Comparison of ENCODE assay signal across 8 cellular contexts in the genomic region with DNA sequence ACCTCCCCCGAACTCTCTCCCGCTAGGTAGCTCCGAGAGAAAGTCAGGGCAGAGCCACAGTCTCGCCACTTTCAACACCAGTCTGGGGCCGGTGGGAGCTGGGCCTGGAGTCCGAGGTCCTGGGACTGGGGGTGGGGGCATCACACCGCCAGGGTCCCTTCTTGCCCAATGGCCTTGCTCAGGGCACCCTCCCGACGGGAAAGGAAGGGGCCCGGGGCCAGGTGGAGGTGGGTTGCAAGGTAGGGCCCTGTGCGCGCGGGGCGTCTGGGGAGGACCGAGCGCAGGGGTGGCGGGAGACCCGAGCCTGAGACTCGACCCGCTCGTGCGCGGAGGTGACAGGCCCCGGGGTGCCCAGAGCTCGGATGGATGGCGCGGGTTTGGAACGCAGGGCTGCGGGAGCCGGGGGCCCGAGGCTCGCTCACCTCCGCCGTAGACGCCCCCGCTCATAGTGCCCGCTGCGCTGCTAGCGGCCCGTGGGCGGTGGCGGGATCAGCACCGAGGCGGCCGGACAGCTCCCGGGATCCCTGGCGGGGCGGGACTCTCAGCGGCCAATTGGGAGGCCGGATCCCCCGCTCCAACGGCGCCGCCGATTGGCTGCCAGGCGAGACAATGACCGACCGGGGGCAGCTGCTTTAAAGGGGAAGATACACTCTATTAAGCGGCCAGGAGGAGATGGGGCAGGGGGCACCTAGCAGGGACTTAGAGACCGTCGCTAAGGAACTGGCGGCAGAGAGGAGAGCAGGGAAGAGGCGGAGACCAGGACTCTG. TPM values are rescaled to one million over a fixed set of nuclear protein-coding genes. Genes with fewer than 3 reads are reported as not detected.
DNase-seq lines count a peak whose midpoint lies in the region; ATAC-seq, FAIRE-seq and TF ChIP-seq lines count a peak whose summit lies in the region.

ACTL6B (minus strand) TSS at position 541 of the 767 bp plus-strand sequence; CDS start at position 447, 94 bp downstream.

- H4K20me1 ChIP-seq in endothelial cell of umbilical vein (replicated peaks; ENCODE audit: control insufficient read depth, extremely low read depth, insufficient read depth, low read length): no peaks in the 10 kb centered on the region

- 7% methylated on average over 54 of the region's 63 CpGs for WGBS in prostate gland

- H3K27me3 ChIP-seq in endothelial cell of umbilical vein (ENCODE audit: control insufficient read depth in 2 of 2, insufficient read depth in 2 of 2, low read length in 2 of 2) (peaks cover 2 to 4% of the 10 kb centered on the region in 2 experiments), vagina (peaks cover 12% of the 10 kb centered on the region), prostate gland (replicated peaks; ENCODE audit: insufficient read depth) (peaks cover 18% of the 10 kb centered on the region)

- H3K4me3 ChIP-seq in endothelial cell of umbilical vein (replicated peaks in 1 of 3; ENCODE audit: insufficient read depth in 1 of 3, low read depth in 1 of 3, low read length in 3 of 3): no peak within 1 kb of the TSS
- H3K4me3 ChIP-seq in vagina: no peak within 1 kb of the TSS
- H3K4me3 ChIP-seq in prostate gland: no peak within 1 kb of the TSS

- no peaks in the 10 kb centered on the region for H3K9me1 ChIP-seq in endothelial cell of umbilical vein (replicated peaks; ENCODE audit: control insufficient read depth, extremely low read depth, insufficient read depth, low read length)

- H3K4me1 Mint-ChIP-seq in activated CD4-positive, alpha-beta T cell treated with anti-CD3 and anti-CD28 coated beads, Interleukin-2, amount 10 ng/mL, durations not matched to agents 24 days and 14 days: peaks cover 5% of the 10 kb centered on the region
- no peaks in the 10 kb centered on the region for H3K4me1 Mint-ChIP-seq in natural killer cell

- no peaks in the 10 kb centered on the region for H3K36me3 ChIP-seq in endothelial cell of umbilical vein (ENCODE audit: control insufficient read depth in 2 of 2, extremely low read depth in 1 of 2, insufficient read depth in 2 of 2, low read length in 2 of 2)
- H3K36me3 ChIP-seq in vagina: no peaks in the 10 kb centered on the region
- no peaks in the 10 kb centered on the region for H3K36me3 ChIP-seq in prostate gland

- peak; percentile 73 for FAIRE-seq in endothelial cell of umbilical vein (lab: Jason Lieb, UNC)

- dilution Hi-C loops in endothelial cell of umbilical vein (cut with MboI; ENCODE audit: extremely low pct_ligation_motif_present, low sequenced_read_pairs): no loop called here

- peaks cover 33% of the 10 kb centered on the region for H3K27me3 Mint-ChIP-seq in activated CD4-positive, alpha-beta T cell treated with anti-CD3 and anti-CD28 coated beads, Interleukin-2, amount 10 ng/mL, durations not matched to agents 24 days and 14 days
- peaks cover 30 to 33% of the 10 kb centered on the region in 2 donors for H3K27me3 Mint-ChIP-seq in natural killer cell (ENCODE audit: low read depth in 2 of 2)

- BruUV-seq in endothelial cell of umbilical vein (replicated peaks; lab: Mats Ljungman, UMichigan): no TSS peak

- CTCF ChIA-PET in endothelial cell of umbilical vein (lab: Charles Lee): interaction anchor here (0.7 to 1.0 kb wide), 2 partner anchors 15 to 23 kb away, joined by 3 to 4 read pairs; no protein-coding TSS in a partner anchor

- no peak within 1 kb of the TSS for H2AFZ ChIP-seq in endothelial cell of umbilical vein (ENCODE audit: low read depth, low read length)

- TF ChIP-seq CTCF in endothelial cell of umbilical vein (IDR thresholded peaks at IDR 0.05; ENCODE audit: extremely low read depth in 1 of 2, insufficient read depth in 1 of 2, low read depth in 1 of 2, low read length in 2 of 2): no peak
- TF ChIP-seq CTCF in natural killer cell (IDR thresholded peaks at IDR 0.05): no peak
- no peak for TF ChIP-seq CTCF in vagina (IDR thresholded peaks at IDR 0.05)
- TF ChIP-seq CTCF in prostate gland (IDR thresholded peaks at IDR 0.05): no peak

- intact Hi-C loops in activated CD4-positive, alpha-beta T cell treated with anti-CD3 and anti-CD28 coated beads, Interleukin-2, amount 10 ng/mL, durations not matched to agents 24 days and 14 days (cut with micrococcal nuclease): loop anchor here (2.0 kb wide), 1 partner anchor 17 kb away; the partner anchor contains the start of gene GNB2
- intact Hi-C loops in endothelial cell of umbilical vein (cut with micrococcal nuclease): loop anchor here (1.0 kb wide), 2 partner anchors 17 to 30 kb away; partner anchors contain the start of gene GNB2
- intact Hi-C loops in natural killer cell (cut with micrococcal nuclease): no loop called here
- intact Hi-C loops in vagina (cut with DNase I): no loop called here
- intact Hi-C loops in prostate gland (cut with DNase I): no loop called here

- H3K4me1 ChIP-seq in endothelial cell of umbilical vein (ENCODE audit: control insufficient read depth, extremely low read depth, insufficient read depth, low read length) (no peaks in the 10 kb centered on the region), vagina (no peaks in the 10 kb centered on the region), prostate gland (replicated peaks) (no peaks in the 10 kb centered on the region)

- no peak within 1 kb of the TSS for H3K4me3 Mint-ChIP-seq in activated CD4-positive, alpha-beta T cell treated with anti-CD3 and anti-CD28 coated beads, Interleukin-2, amount 10 ng/mL, durations not matched to agents 24 days and 14 days
- no peak within 1 kb of the TSS for H3K4me3 Mint-ChIP-seq in natural killer cell

- no peak within 1 kb of the TSS for H3K27ac Mint-ChIP-seq in activated CD4-positive, alpha-beta T cell treated with anti-CD3 and anti-CD28 coated beads, Interleukin-2, amount 10 ng/mL, durations not matched to agents 24 days and 14 days
- H3K27ac Mint-ChIP-seq in natural killer cell: no peak within 1 kb of the TSS

- POLR2A ChIA-PET in endothelial cell of umbilical vein (lab: Charles Lee): no interaction called here

- TF ChIP-seq POLR2A in endothelial cell of umbilical vein (IDR thresholded peaks at IDR 0.05; ENCODE audit: low read depth, low read length) (no peak), vagina (IDR thresholded peaks at IDR 0.05) (no peak), prostate gland (IDR thresholded peaks at IDR 0.05) (no peak)

- H3K9me3 Mint-ChIP-seq in activated CD4-positive, alpha-beta T cell treated with anti-CD3 and anti-CD28 coated beads, Interleukin-2, amount 10 ng/mL, durations not matched to agents 24 days and 14 days: no peaks in the 10 kb centered on the region
- no peaks in the 10 kb centered on the region for H3K9me3 Mint-ChIP-seq in natural killer cell

- H3K27ac ChIP-seq in endothelial cell of umbilical vein (ENCODE audit: insufficient read depth, low read depth, low read length) (no peak within 1 kb of the TSS), vagina (no peak within 1 kb of the TSS), prostate gland (no peak within 1 kb of the TSS)

- DNase-seq in DMS53 treated with DMSO at 0.1 percent for 48 hours (lab: John Stamatoyannopoulos, UW; ENCODE audit: unreplicated experiment): peak; percentile 29
- DNase-seq in NCI-H2029 (lab: John Stamatoyannopoulos, UW): peak; percentile 33
- DNase-seq in activated CD4-positive, alpha-beta T cell treated with anti-CD3 and anti-CD28 coated beads, Interleukin-2, amount 10 ng/mL, durations not matched to agents 24 days and 14 days: peak; percentile 93
- DNase-seq in endothelial cell of umbilical vein (ENCODE audit: low read depth, low spot score): peak; percentile 56
- DNase-seq in natural killer cell: peak; percentile 61
- DNase-seq in vagina (ENCODE audit: extremely low spot score in 2 of 2): no peak
- no peak for DNase-seq in prostate gland (ENCODE audit: low spot score)

- no peaks in the 10 kb centered on the region for H3K36me3 Mint-ChIP-seq in activated CD4-positive, alpha-beta T cell treated with anti-CD3 and anti-CD28 coated beads, Interleukin-2, amount 10 ng/mL, durations not matched to agents 24 days and 14 days (ENCODE audit: low read depth)
- no peaks in the 10 kb centered on the region for H3K36me3 Mint-ChIP-seq in natural killer cell

- no peaks in the 10 kb centered on the region for H3K9me3 ChIP-seq in endothelial cell of umbilical vein (replicated peaks; ENCODE audit: control insufficient read depth, insufficient read depth, low read length)
- no peaks in the 10 kb centered on the region for H3K9me3 ChIP-seq in vagina
- H3K9me3 ChIP-seq in prostate gland: no peaks in the 10 kb centered on the region

- no peaks in the 10 kb centered on the region for H3K79me2 ChIP-seq in endothelial cell of umbilical vein (ENCODE audit: control insufficient read depth, insufficient read depth, low read length)

- H3K9ac ChIP-seq in endothelial cell of umbilical vein (replicated peaks; ENCODE audit: extremely low read depth, insufficient read depth, low read length): no peak within 1 kb of the TSS

- ATAC-seq in natural killer cell (peak; percentile 68 to 97 (median 93)), HG02610 (IDR thresholded peaks at IDR 0.05; ENCODE audit: unreplicated experiment) (no peak)

- no peak within 1 kb of the TSS for H3K4me2 ChIP-seq in endothelial cell of umbilical vein (ENCODE audit: insufficient read depth, low read length)

TF ChIP-seq in endothelial cell of umbilical vein, 7 proteins besides CTCF, POLR2A, EP300 and RAD21 (continues in another document):
- TF ChIP-seq FOS (IDR thresholded peaks at IDR 0.05; ENCODE audit: borderline replicate concordance, insufficient read depth, low read length): no peak
- TF ChIP-seq MYC (IDR thresholded peaks at IDR 0.05; ENCODE audit: low read depth, low read length): no peak
- TF ChIP-seq, protein P1, sequence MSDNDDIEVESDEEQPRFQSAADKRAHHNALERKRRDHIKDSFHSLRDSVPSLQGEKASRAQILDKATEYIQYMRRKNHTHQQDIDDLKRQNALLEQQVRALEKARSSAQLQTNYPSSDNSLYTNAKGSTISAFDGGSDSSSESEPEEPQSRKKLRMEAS (IDR thresholded peaks at IDR 0.05; ENCODE audit: insufficient read depth, insufficient read length): no peak
- TF ChIP-seq POLR2AphosphoS5 (IDR thresholded peaks at IDR 0.05; ENCODE audit: insufficient read depth, low read depth, low read length): no peak
- no peak for TF ChIP-seq GATA2 (IDR thresholded peaks at IDR 0.05; ENCODE audit: insufficient read depth, insufficient read length, low read depth, low read length)

RNA-seq across cellular contexts. Expression of gene ACTL6B, which starts in this region (rescaled TPM):
- total RNA-seq in activated CD4-positive, alpha-beta T cell treated with anti-CD3 and anti-CD28 coated beads, Interleukin-2, amount 10 ng/mL, durations not matched to agents 24 days and 14 days: not detected in 2 replicates
- total RNA-seq in endothelial cell of umbilical vein: not detected in 2 replicates
- polyA plus RNA-seq in endothelial cell of umbilical vein: not detected in 2 replicates
- polyA plus RNA-seq in endothelial cell of umbilical vein (2011; cell fraction: cytosol; rRNA removed): not detected in 2 replicates
- 0.15 TPM in 1 of 2 replicates, not detected in the other for polyA plus RNA-seq in endothelial cell of umbilical vein (2011; cell fraction: nucleus; rRNA removed)
- polyA plus RNA-seq in endothelial cell of umbilical vein (2012): not detected in 2 replicates
- 0.42 TPM in 1 of 2 replicates, not detected in the other for polyA minus RNA-seq in endothelial cell of umbilical vein
- polyA minus RNA-seq in endothelial cell of umbilical vein (2011; cell fraction: cytosol; rRNA and poly(A)+ RNA removed): not detected
- polyA minus RNA-seq in endothelial cell of umbilical vein (2011; cell fraction: nucleus; rRNA and poly(A)+ RNA removed): not detected in 2 replicates
- not detected for total RNA-seq in natural killer cell
- 0.49 TPM for total RNA-seq in vagina
- total RNA-seq in prostate gland: 1 to 10 TPM in 1 of 2 donors, not detected in 1; 2.4 TPM

Comparison
In these comparisons a context has a peak if more than half of its experiments do, and no peak if none do; other contexts are left out.
1. Peak in DNase-seq in activated CD4-positive, alpha-beta T cell treated with anti-CD3 and anti-CD28 coated beads, Interleukin-2, amount 10 ng/mL, durations not matched to agents 24 days and 14 days; RNA of the gene not detected or under 1 TPM.
2. Peak in DNase-seq in endothelial cell of umbilical vein; RNA of the gene not detected or under 1 TPM.
3. Peak in DNase-seq and ATAC-seq in natural killer cell; RNA of the gene not detected or under 1 TPM.
4. DNase-seq: peak in DMS53 treated with DMSO at 0.1 percent for 48 hours (single experiment) and NCI-H2029 (single experiment); none in vagina (0 of 2) and prostate gland (single experiment).
5. intact Hi-C loops: an anchor here in activated CD4-positive, alpha-beta T cell treated with anti-CD3 and anti-CD28 coated beads, Interleukin-2, amount 10 ng/mL, durations not matched to agents 24 days and 14 days (2.0 kb wide) and endothelial cell of umbilical vein (1.0 kb wide); none called in natural killer cell, vagina and prostate gland.